Comparison of ENCODE assay signal across 8 cellular contexts in genomic region chr4:83455300-83456183, GRCh38. TPM values are rescaled to one million over a fixed set of nuclear protein-coding genes. Genes with fewer than 3 reads are reported as not detected.
DNase-seq lines count a peak whose midpoint lies in the region; ATAC-seq, FAIRE-seq and TF ChIP-seq lines count a peak whose summit lies in the region.

Gene HELQ, minus strand, starts transcription at chr4:83455823. Its CDS starts 130 bp downstream, at chr4:83455693.
Gene MRPS18C, plus strand, starts transcription at chr4:83456058. Its CDS starts 20 bp downstream, at chr4:83456078.

- no peaks in the 10 kb centered on the region for H3K4me1 ChIP-seq in ES-I3 (ENCODE audit: insufficient read depth, low read length)
- H3K4me1 ChIP-seq in RWPE2 (ENCODE audit: insufficient read depth, poor library complexity, severe bottlenecking), result peaks cover 4% of the 10 kb centered on the region

- H3K36me3 Mint-ChIP-seq in activated T-helper 2 cell treated with anti-CD3 and anti-CD28 coated beads, Interferon-gamma antibody, Interleukin-2, Interleukin-4, amounts not matched to agents 10 μg/mL and 5 μg/mL and 100 μg/mL, durations not matched to agents 14 hours and 24 hours and 36 hours (ENCODE audit: low read depth), result peaks cover 66% of the 10 kb centered on the region
- peaks cover 10 to 68% (median 19%) of the 10 kb centered on the region in 3 donors for H3K36me3 Mint-ChIP-seq in naive thymus-derived CD8-positive, alpha-beta T cell

- H3K27ac ChIP-seq in RWPE2 (ENCODE audit: poor library complexity, severe bottlenecking), result peak within 1 kb of the TSS; percentile 62

- FAIRE-seq in H54 (lab: Jason Lieb, UNC), result peak; percentile 95

- DNase-seq in H54 (ENCODE audit: insufficient read length, low spot score) (peak; percentile 71), LoVo (ENCODE audit: low spot score) (peak; percentile 99), RWPE2 (ENCODE audit: low spot score) (peak; percentile 98), fibroblast of mammary gland (ENCODE audit: low read depth) (peak; percentile 99)
- peak; percentile 95 for DNase-seq in activated T-helper 2 cell treated with anti-CD3 and anti-CD28 coated beads, Interferon-gamma antibody, Interleukin-2, Interleukin-4, amounts not matched to agents 10 μg/mL and 5 μg/mL and 100 μg/mL, durations not matched to agents 14 hours and 24 hours and 36 hours (ENCODE audit: low spot score)
- DNase-seq in naive thymus-derived CD8-positive, alpha-beta T cell, result peak; percentile 80 to 99 (median 96)
- peak; percentile 84 to 96 (median 96) for DNase-seq in stimulated activated naive CD4-positive, alpha-beta T cell (lab: John Stamatoyannopoulos, UW)

- peaks cover 9% of the 10 kb centered on the region; the same call in 1 of the 2 replicates for H3K36me3 ChIP-seq in ES-I3 (ENCODE audit: insufficient read depth, low read length)
- H3K36me3 ChIP-seq in RWPE2 (ENCODE audit: low read depth), result peaks cover 53% of the 10 kb centered on the region

- peak; percentile 46 for TF ChIP-seq POLR2A in H54 (IDR thresholded peaks at IDR 0.05; ENCODE audit: low read depth, low read length)

- H3K4me3 Mint-ChIP-seq in activated T-helper 2 cell treated with anti-CD3 and anti-CD28 coated beads, Interferon-gamma antibody, Interleukin-2, Interleukin-4, amounts not matched to agents 10 μg/mL and 5 μg/mL and 100 μg/mL, durations not matched to agents 14 hours and 24 hours and 36 hours (ENCODE audit: low read depth), result peak within 1 kb of the TSS; percentile 97
- H3K4me3 Mint-ChIP-seq in naive thymus-derived CD8-positive, alpha-beta T cell, result peak within 1 kb of the TSS; percentile 98 to 100 (median 100)

- intact Hi-C loops in activated T-helper 2 cell treated with anti-CD3 and anti-CD28 coated beads, Interferon-gamma antibody, Interleukin-2, Interleukin-4, amounts not matched to agents 10 μg/mL and 5 μg/mL and 100 μg/mL, durations not matched to agents 14 hours and 24 hours and 36 hours (cut with micrococcal nuclease), result loop anchor here (1.0 to 5.0 kb wide), 10 partner anchors 30 to 1083 kb away; partner anchors contain the start of genes ABRAXAS1, COPS4, ENOPH1 and HNRNPD

- POLR2A ChIA-PET in naive thymus-derived CD8-positive, alpha-beta T cell (lab: Charles Lee), result interaction anchor here (0.8 to 3.1 kb wide), 13 partner anchors 10 to 1127 kb away, joined by 3 to 36 read pairs (median 8); partner anchors contain the start of genes ABRAXAS1, COPS4, COQ2 and HNRNPDL

- H3K9ac ChIP-seq in ES-I3 (ENCODE audit: low read depth, low read length), result peak within 1 kb of the TSS; percentile 86

- no peaks in the 10 kb centered on the region for H3K9me3 Mint-ChIP-seq in activated T-helper 2 cell treated with anti-CD3 and anti-CD28 coated beads, Interferon-gamma antibody, Interleukin-2, Interleukin-4, amounts not matched to agents 10 μg/mL and 5 μg/mL and 100 μg/mL, durations not matched to agents 14 hours and 24 hours and 36 hours
- H3K9me3 Mint-ChIP-seq in naive thymus-derived CD8-positive, alpha-beta T cell, result no peaks in the 10 kb centered on the region

- TF ChIP-seq CTCF in RWPE2 (IDR thresholded peaks at IDR 0.05; ENCODE audit: poor library complexity, severe bottlenecking) (no peak), fibroblast of mammary gland (conservative IDR thresholded peaks at IDR 0.05; ENCODE audit: control insufficient read depth, insufficient read depth, low read depth, low read length) (peak; percentile 19)

- peaks cover 34% of the 10 kb centered on the region for H3K4me1 Mint-ChIP-seq in activated T-helper 2 cell treated with anti-CD3 and anti-CD28 coated beads, Interferon-gamma antibody, Interleukin-2, Interleukin-4, amounts not matched to agents 10 μg/mL and 5 μg/mL and 100 μg/mL, durations not matched to agents 14 hours and 24 hours and 36 hours (ENCODE audit: low read depth)
- H3K4me1 Mint-ChIP-seq in naive thymus-derived CD8-positive, alpha-beta T cell, result peaks cover 16 to 59% (median 57%) of the 10 kb centered on the region in 4 donors

- peak within 1 kb of the TSS; percentile 98 for H3K27ac Mint-ChIP-seq in activated T-helper 2 cell treated with anti-CD3 and anti-CD28 coated beads, Interferon-gamma antibody, Interleukin-2, Interleukin-4, amounts not matched to agents 10 μg/mL and 5 μg/mL and 100 μg/mL, durations not matched to agents 14 hours and 24 hours and 36 hours
- peak within 1 kb of the TSS; percentile 100 for H3K27ac Mint-ChIP-seq in naive thymus-derived CD8-positive, alpha-beta T cell

- no peaks in the 10 kb centered on the region for H3K27me3 Mint-ChIP-seq in activated T-helper 2 cell treated with anti-CD3 and anti-CD28 coated beads, Interferon-gamma antibody, Interleukin-2, Interleukin-4, amounts not matched to agents 10 μg/mL and 5 μg/mL and 100 μg/mL, durations not matched to agents 14 hours and 24 hours and 36 hours (ENCODE audit: low read depth)
- no peaks in the 10 kb centered on the region for H3K27me3 Mint-ChIP-seq in naive thymus-derived CD8-positive, alpha-beta T cell

- H3K27me3 ChIP-seq in RWPE2 (ENCODE audit: insufficient read depth, poor library complexity, severe bottlenecking), result no peaks in the 10 kb centered on the region

- no peaks in the 10 kb centered on the region for H3K9me3 ChIP-seq in ES-I3 (ENCODE audit: control insufficient read depth, insufficient read depth, low read length)
- no peaks in the 10 kb centered on the region for H3K9me3 ChIP-seq in RWPE2 (ENCODE audit: severe bottlenecking)

- peak; percentile 94 for ATAC-seq in RWPE2 (ENCODE audit: low read depth)
- peak; percentile 86 to 89 for ATAC-seq in naive thymus-derived CD8-positive, alpha-beta T cell

- peak within 1 kb of the TSS; percentile 82 for H3K4me3 ChIP-seq in RWPE2 (ENCODE audit: severe bottlenecking)
- H3K4me3 ChIP-seq in fibroblast of mammary gland (ENCODE audit: control insufficient read depth, low read depth, low read length), result peak within 1 kb of the TSS; percentile 96

RNA-seq across cellular contexts. Expression of gene HELQ, which starts in this region (rescaled TPM):
- total RNA-seq in activated T-helper 2 cell treated with anti-CD3 and anti-CD28 coated beads, Interferon-gamma antibody, Interleukin-2, Interleukin-4, amounts not matched to agents 10 μg/mL and 5 μg/mL and 100 μg/mL, durations not matched to agents 14 hours and 24 hours and 36 hours, result 11.0 and 11.9 TPM in 2 replicates
- 10 to 100 TPM; 50.1 to 50.2 TPM for total RNA-seq in naive thymus-derived CD8-positive, alpha-beta T cell
- 10 to 100 TPM; 16.7 to 27.5 (median 19.9) TPM for polyA plus RNA-seq in naive thymus-derived CD8-positive, alpha-beta T cell

RNA-seq across cellular contexts. Expression of gene MRPS18C, which starts in this region (rescaled TPM):
- 72.2 and 73.8 TPM in 2 replicates for total RNA-seq in activated T-helper 2 cell treated with anti-CD3 and anti-CD28 coated beads, Interferon-gamma antibody, Interleukin-2, Interleukin-4, amounts not matched to agents 10 μg/mL and 5 μg/mL and 100 μg/mL, durations not matched to agents 14 hours and 24 hours and 36 hours
- total RNA-seq in naive thymus-derived CD8-positive, alpha-beta T cell, result 10 to 100 TPM; 52.9 to 66.1 TPM
- 10 to 100 TPM; 45.4 to 64.6 (median 50.5) TPM for polyA plus RNA-seq in naive thymus-derived CD8-positive, alpha-beta T cell

Comparison
In these comparisons a context has a peak if more than half of its experiments do, and no peak if none do; other contexts are left out.
1. Peak in every context shown above with its lines: DNase-seq, ATAC-seq, H3K4me3 ChIP-seq and H3K27ac ChIP-seq.